8 cellular contexts compared by ENCODE assay signal in the genomic region with DNA sequence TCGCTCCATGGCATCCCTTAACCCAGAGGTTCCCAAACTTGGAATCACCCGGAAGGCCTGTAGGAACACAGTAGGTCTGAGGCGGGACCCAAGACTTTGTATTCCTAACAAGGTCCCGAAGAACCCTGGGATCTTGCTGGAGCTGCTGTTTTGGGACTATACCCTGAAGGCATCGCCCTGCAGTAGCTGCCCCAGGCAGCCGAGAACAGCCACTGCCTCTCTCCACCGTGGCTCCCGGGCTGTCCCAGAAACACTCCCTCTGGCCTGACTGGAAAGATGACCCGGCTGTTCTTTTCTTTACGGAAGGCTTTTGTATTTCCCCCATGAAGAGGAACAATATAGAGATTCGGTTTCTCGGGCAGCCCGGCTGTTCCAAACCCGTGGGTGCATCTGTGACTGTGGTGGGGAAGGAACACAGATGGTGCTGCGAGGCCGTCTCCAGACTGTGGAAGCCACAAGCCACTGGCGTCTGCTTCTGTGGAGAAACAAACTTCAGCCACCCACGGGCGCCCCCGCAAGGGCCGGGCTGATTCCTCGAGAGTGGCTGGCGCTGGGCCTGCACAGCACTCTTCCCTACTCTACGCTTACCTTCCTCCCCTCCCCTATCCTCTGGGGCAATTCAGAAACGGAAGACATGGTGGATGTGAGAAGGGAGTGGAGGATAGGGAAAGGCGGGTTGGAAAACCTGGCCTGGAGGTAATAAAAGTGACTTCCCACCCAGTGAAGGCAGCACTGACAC. TPM values are rescaled to one million over a fixed set of nuclear protein-coding genes. Genes with fewer than 3 reads are reported as not detected.
A peak's percentile ranks its signal among the peaks of the same experiment; 100 is the strongest.
DNase-seq lines count a peak whose midpoint lies in the region; ATAC-seq lines count a peak whose summit lies in the region.

No MANE protein-coding gene starts in this region.

- H3K4me3 ChIP-seq in BLaER1 treated with 17β-estradiol and CSF1 and Interleukin-3, amounts not matched to agents 10 nM and 100 nM, result peak overlapping the region in 1 of 10 experiments; percentile 16; a peak in 1 of 20 replicates
- no peak overlapping the region for H3K4me3 ChIP-seq in Jurkat, Clone E6-1 (ENCODE audit: low read length)
- H3K4me3 ChIP-seq in ectodermal cell (ENCODE audit: insufficient read depth, low read depth, low read length), result no peak overlapping the region

- no peaks in the 10 kb centered on the region for H3K9me3 ChIP-seq in BLaER1 treated with 17β-estradiol and CSF1 and Interleukin-3, amounts not matched to agents 10 nM and 100 nM (replicated peaks in 1 of 11)
- no peaks in the 10 kb centered on the region for H3K9me3 ChIP-seq in ectodermal cell (ENCODE audit: control insufficient read depth, low read length)

- H4K20me1 ChIP-seq in BLaER1 treated with 17β-estradiol and CSF1 and Interleukin-3, amounts not matched to agents 10 nM and 100 nM, result no peaks in the 10 kb centered on the region

- ATAC-seq in GM19328 (IDR thresholded peaks at IDR 0.05; ENCODE audit: unreplicated experiment) (no peak), GM18861 (IDR thresholded peaks at IDR 0.05; ENCODE audit: unreplicated experiment) (no peak), HG02970 (IDR thresholded peaks at IDR 0.05; ENCODE audit: low FRiP score, unreplicated experiment) (no peak)

- peak overlapping the region in 3 of 11 experiments; percentile 13 to 39 (median 35); a peak in 1 of 22 replicates for H3K9ac ChIP-seq in BLaER1 treated with 17β-estradiol and CSF1 and Interleukin-3, amounts not matched to agents 10 nM and 100 nM

- H3K4me2 ChIP-seq in BLaER1 treated with 17β-estradiol and CSF1 and Interleukin-3, amounts not matched to agents 10 nM and 100 nM, result peak overlapping the region; percentile 32 to 75 (median 57)

- WGBS in ectodermal cell, 2 experiments, result 37 to 40% methylated on average over 24 to 25 of the region's 26 CpGs

- peaks cover 14 to 23% (median 17%) of the 10 kb centered on the region in 10 experiments; a peak in 19 of 20 replicates for H3K4me1 ChIP-seq in BLaER1 treated with 17β-estradiol and CSF1 and Interleukin-3, amounts not matched to agents 10 nM and 100 nM
- H3K4me1 ChIP-seq in ectodermal cell (ENCODE audit: control insufficient read depth, insufficient read depth, low read length), result peaks cover 18% of the 10 kb centered on the region

- no peaks in the 10 kb centered on the region for H3K36me3 ChIP-seq in BLaER1 treated with 17β-estradiol and CSF1 and Interleukin-3, amounts not matched to agents 10 nM and 100 nM
- no peaks in the 10 kb centered on the region for H3K36me3 ChIP-seq in ectodermal cell (ENCODE audit: control insufficient read depth, insufficient read depth, low read length)

- no peaks in the 10 kb centered on the region for H3K27me3 ChIP-seq in BLaER1 treated with 17β-estradiol and CSF1 and Interleukin-3, amounts not matched to agents 10 nM and 100 nM
- H3K27me3 ChIP-seq in ectodermal cell (ENCODE audit: control insufficient read depth, insufficient read depth, low read length, poor library complexity, severe bottlenecking), result no peaks in the 10 kb centered on the region

- H3K27ac ChIP-seq in BLaER1 treated with 17β-estradiol and CSF1 and Interleukin-3, amounts not matched to agents 10 nM and 100 nM, result peak overlapping the region in 1 of 11 experiments; percentile 15; a peak in 1 of 22 replicates
- peak overlapping the region; percentile 1 for H3K27ac ChIP-seq in ectodermal cell (ENCODE audit: insufficient read depth, low read depth, low read length, poor library complexity, severe bottlenecking)

- DNase-seq in Jurkat, Clone E6-1 (ENCODE audit: low read depth, low spot score), result peak; percentile 27
- DNase-seq in midbrain (lab: John Stamatoyannopoulos, UW), result peak; percentile 2
- no peak for DNase-seq in stimulated activated naive CD4-positive, alpha-beta T cell (lab: John Stamatoyannopoulos, UW)

RNA-seq across cellular contexts. Expression of a gene that starts 33.8 kb away (rescaled TPM):
- 20.5 TPM for polyA plus RNA-seq in Jurkat, Clone E6-1 (2012; ENCODE audit: insufficient read depth, insufficient read length)
- 19.3 TPM for polyA plus RNA-seq in ectodermal cell (2013, experiment 1 of 4)
- polyA plus RNA-seq in ectodermal cell (2013, experiment 2 of 4), result 19.4 TPM
- 13.4 TPM for polyA plus RNA-seq in ectodermal cell (2013, experiment 3 of 4)
- polyA plus RNA-seq in ectodermal cell (2013, experiment 4 of 4), result 13.8 TPM

RNA-seq across cellular contexts. Expression of a gene that starts 58.5 kb away (rescaled TPM):
- 10.0 TPM for polyA plus RNA-seq in Jurkat, Clone E6-1 (2012; ENCODE audit: insufficient read depth, insufficient read length)
- polyA plus RNA-seq in ectodermal cell (2013, experiment 1 of 4), result 33.6 TPM
- 27.1 TPM for polyA plus RNA-seq in ectodermal cell (2013, experiment 2 of 4)
- 20.0 TPM for polyA plus RNA-seq in ectodermal cell (2013, experiment 3 of 4)
- polyA plus RNA-seq in ectodermal cell (2013, experiment 4 of 4), result 23.1 TPM

Comparison
In these comparisons a context has a peak if more than half of its experiments do, and no peak if none do; other contexts are left out.
1. DNase-seq: peak in Jurkat, Clone E6-1 (single experiment) and midbrain (single experiment); none in stimulated activated naive CD4-positive, alpha-beta T cell (0 of 6).